ENCODE assay signal across 8 cellular contexts in the genomic region with DNA sequence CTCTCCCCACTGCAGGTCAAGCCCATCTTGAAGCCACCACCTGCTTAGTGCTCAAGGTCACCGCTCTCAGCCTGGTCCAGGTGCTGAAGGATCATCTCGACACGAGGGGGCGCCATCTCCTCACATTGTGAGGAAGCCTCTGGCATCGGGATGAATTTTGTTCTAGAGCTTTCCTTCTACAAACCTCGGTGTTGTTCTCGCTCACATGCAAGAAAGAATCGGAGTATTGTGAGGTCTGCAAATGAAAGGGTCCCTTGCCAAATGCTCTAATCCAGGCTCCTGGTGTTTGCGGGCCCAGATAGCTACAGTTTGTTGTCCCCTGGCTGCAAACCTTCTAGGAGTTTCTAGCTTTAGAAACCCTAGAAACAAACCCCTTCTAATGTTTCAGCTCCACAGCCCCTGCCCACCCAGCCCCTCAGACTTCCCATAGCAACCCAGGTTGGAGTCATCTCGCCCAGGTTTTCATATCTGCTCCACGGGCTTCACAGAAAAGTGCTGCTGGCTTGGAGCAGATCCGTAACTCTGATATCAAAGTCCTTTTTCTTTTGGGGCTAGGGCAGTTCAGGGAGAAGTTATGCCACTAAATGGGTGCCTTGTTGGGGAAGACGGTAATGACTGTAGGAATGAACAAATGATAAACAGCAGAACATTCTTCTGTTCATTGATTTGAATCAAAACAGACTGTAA.
DNase-seq lines count a peak whose midpoint lies in the region; ATAC-seq and TF ChIP-seq lines count a peak whose summit lies in the region.

No MANE protein-coding gene starts in this region.

- POLR2A ChIA-PET in AG04449 (lab: Yijun Ruan, JAX): interaction anchor here (1.3 to 1.5 kb wide), 3 partner anchors 52 to 424 kb away, joined by 4 to 6 read pairs (median 5); a partner anchor contains a TSS

- peaks cover 3% of the 10 kb centered on the region for H3K4me1 Mint-ChIP-seq in memory B cell

- H3K36me3 Mint-ChIP-seq in memory B cell: no peaks in the 10 kb centered on the region

- no peak overlapping the region for H3K27ac Mint-ChIP-seq in memory B cell

- DNase-seq in AG04449 (ENCODE audit: low read depth, low spot score): no peak
- DNase-seq in NCI-H748 treated with DMSO at 0.1 percent for 48 hours (lab: John Stamatoyannopoulos, UW): peak; percentile 75
- DNase-seq in activated CD4-positive, alpha-beta T cell treated with anti-CD3 and anti-CD28 coated beads, Interleukin-2, amount 50 U/mL, for 4 hours: peak; percentile 89 to 94
- peak; percentile 87 for DNase-seq in ecto neural progenitor cell (ENCODE audit: low spot score)
- DNase-seq in memory B cell (ENCODE audit: low spot score in 2 of 2): peak; percentile 84 to 88
- DNase-seq in stimulated activated CD8-positive, alpha-beta memory T cell treated with anti-CD3 and anti-CD28 coated beads, Interleukin-15, amount 100 ng/mL, for 24 hours (ENCODE audit: low read depth): peak; percentile 92

- CTCF ChIA-PET in AG04449 (lab: Yijun Ruan, JAX): interaction anchor here (0.6 to 14.5 kb wide), 66 partner anchors 9 to 707 kb away, joined by 3 to 500 read pairs (median 5); a partner anchor contains a TSS

- no peaks in the 10 kb centered on the region for H3K27me3 Mint-ChIP-seq in memory B cell

- no peaks in the 10 kb centered on the region for H3K9me3 Mint-ChIP-seq in memory B cell

- H3K4me3 ChIP-seq in AG04449 (ENCODE audit: low read depth, low read length): no peak overlapping the region

- no peak overlapping the region for H3K4me3 Mint-ChIP-seq in memory B cell

- peak; percentile 88 for TF ChIP-seq CTCF in AG04449 (IDR thresholded peaks at IDR 0.05; ENCODE audit: insufficient read depth, low read length, missing control alignments)

- ATAC-seq in GM18873 (IDR thresholded peaks at IDR 0.05; ENCODE audit: low FRiP score, unreplicated experiment) (peak; percentile 92), HG03520 (IDR thresholded peaks at IDR 0.05; ENCODE audit: unreplicated experiment) (peak; percentile 63), memory B cell (ENCODE audit: low read depth) (peak; percentile 99)
